Comparison of ENCODE assay signal across 8 cellular contexts in genomic region chr20:18497603-18498002, GRCh38. TPM values are rescaled to one million over a fixed set of nuclear protein-coding genes. Genes with fewer than 3 reads are reported as not detected.
DNase-seq lines count a peak whose midpoint lies in the region; ATAC-seq and TF ChIP-seq lines count a peak whose summit lies in the region.

No MANE protein-coding gene starts in this region.

- H3K27ac ChIP-seq in DND-41 (ENCODE audit: low read length) (peak overlapping the region; percentile 37), OCI-LY1 (ENCODE audit: low read depth, low read length, poor library complexity, severe bottlenecking) (no peak overlapping the region), neuronal stem cell (replicated peaks; ENCODE audit: low read length) (no peak overlapping the region)
- H3K27ac ChIP-seq in effector memory CD4-positive, alpha-beta T cell (ENCODE audit: insufficient read depth, low read length, poor library complexity, severe bottlenecking): peak overlapping the region; percentile 72

- H3K79me2 ChIP-seq in DND-41 (ENCODE audit: insufficient read depth, low read length) (peaks cover 15% of the 10 kb centered on the region), OCI-LY1 (ENCODE audit: insufficient read depth, low read length) (no peaks in the 10 kb centered on the region)

- H2BK120ac ChIP-seq in neuronal stem cell (ENCODE audit: low read depth, low read length): no peak overlapping the region

- H2AK5ac ChIP-seq in neuronal stem cell (ENCODE audit: low read depth, low read length): no peak overlapping the region

- no peaks in the 10 kb centered on the region for H4K20me1 ChIP-seq in DND-41 (ENCODE audit: insufficient read depth, low read length)
- H4K20me1 ChIP-seq in OCI-LY1 (ENCODE audit: insufficient read depth, low read length): no peaks in the 10 kb centered on the region

- no peak overlapping the region for H4K8ac ChIP-seq in neuronal stem cell (ENCODE audit: low read depth, low read length)

- peak overlapping the region; percentile 57 to 75; a peak in 3 of 4 replicates for H3K4me3 ChIP-seq in DND-41 (ENCODE audit: low read depth in 1 of 2, low read length in 2 of 2)
- H3K4me3 ChIP-seq in OCI-LY1 (ENCODE audit: low read depth, low read length, poor library complexity, severe bottlenecking): peak overlapping the region; percentile 86
- H3K4me3 ChIP-seq in effector memory CD4-positive, alpha-beta T cell (ENCODE audit: insufficient read depth, low read depth, low read length, poor library complexity, severe bottlenecking): no peak overlapping the region
- H3K4me3 ChIP-seq in neuronal stem cell (ENCODE audit: low read length in 2 of 2): peak overlapping the region in 1 of 2 donors; percentile 89

- peaks cover 20% of the 10 kb centered on the region for H3K4me1 ChIP-seq in DND-41 (ENCODE audit: insufficient read depth, low read length)
- peaks cover 15% of the 10 kb centered on the region for H3K4me1 ChIP-seq in OCI-LY1 (ENCODE audit: insufficient read depth, low read length, severe bottlenecking)
- peaks cover 6% of the 10 kb centered on the region for H3K4me1 ChIP-seq in effector memory CD4-positive, alpha-beta T cell (ENCODE audit: control insufficient read depth, insufficient read depth, low read length, poor library complexity, severe bottlenecking)
- H3K4me1 ChIP-seq in neuronal stem cell (ENCODE audit: control insufficient read depth in 2 of 2, insufficient read depth in 1 of 2, low read depth in 1 of 2, low read length in 2 of 2): peaks cover 0 to 3% of the 10 kb centered on the region in 2 donors

- ATAC-seq in DND-41 (ENCODE audit: insufficient read depth, low read depth) (no peak), HG03175 (IDR thresholded peaks at IDR 0.05; ENCODE audit: unreplicated experiment) (no peak), HG02981 (IDR thresholded peaks at IDR 0.05; ENCODE audit: unreplicated experiment) (no peak), HG03280 (IDR thresholded peaks at IDR 0.05; ENCODE audit: unreplicated experiment) (no peak), HG03571 (IDR thresholded peaks at IDR 0.05; ENCODE audit: unreplicated experiment) (no peak)

- no peak overlapping the region for H3K4ac ChIP-seq in neuronal stem cell (ENCODE audit: low read length)

- H3K36me3 ChIP-seq in DND-41 (ENCODE audit: insufficient read depth, low read length) (peaks cover 13% of the 10 kb centered on the region), OCI-LY1 (ENCODE audit: insufficient read depth, low read length) (peaks cover 9% of the 10 kb centered on the region; the same call in 1 of the 2 replicates), neuronal stem cell (replicated peaks in 1 of 2; ENCODE audit: control insufficient read depth in 2 of 2, insufficient read depth in 2 of 2, low read length in 2 of 2) (peaks cover 7 to 15% of the 10 kb centered on the region in 2 donors)
- H3K36me3 ChIP-seq in effector memory CD4-positive, alpha-beta T cell (ENCODE audit: control insufficient read depth, insufficient read depth, low read length): no peaks in the 10 kb centered on the region

- H2AFZ ChIP-seq in DND-41 (ENCODE audit: low read depth, low read length) (peak overlapping the region; percentile 95), OCI-LY1 (ENCODE audit: low read length) (peak overlapping the region; percentile 82), neuronal stem cell (ENCODE audit: low read length) (peak overlapping the region; percentile 97)

- no peak overlapping the region for H2BK5ac ChIP-seq in neuronal stem cell (ENCODE audit: low read length)

- no peak overlapping the region for H3K18ac ChIP-seq in neuronal stem cell (ENCODE audit: low read length)

- H2BK15ac ChIP-seq in neuronal stem cell (ENCODE audit: low read length): no peak overlapping the region

- H3K14ac ChIP-seq in neuronal stem cell (ENCODE audit: low read length): no peak overlapping the region

- WGBS in neuronal stem cell (ENCODE audit: extremely low coverage in 2 of 2, insufficient read length in 2 of 2, insufficient replicate concordance in 1 of 2), 2 donors: no CpG with 5 or more reads among the region's 3 CpGs

- no peak overlapping the region for H4K91ac ChIP-seq in neuronal stem cell (ENCODE audit: low read depth, low read length, poor library complexity)

- H3K9ac ChIP-seq in DND-41 (ENCODE audit: low read depth, low read length) (peak overlapping the region; percentile 64), OCI-LY1 (ENCODE audit: low read length) (peak overlapping the region; percentile 82; the same call in 1 of the 2 replicates), neuronal stem cell (ENCODE audit: low read depth, low read length, poor library complexity) (no peak overlapping the region)

- H3K27me3 ChIP-seq in DND-41 (ENCODE audit: insufficient read depth, low read length, poor library complexity) (no peaks in the 10 kb centered on the region), OCI-LY1 (ENCODE audit: insufficient read depth, low read length) (no peaks in the 10 kb centered on the region), neuronal stem cell (ENCODE audit: control insufficient read depth in 3 of 3, insufficient read depth in 3 of 3, low read depth in 1 of 3, low read length in 3 of 3) (peaks cover 0 to 2% (median 0%) of the 10 kb centered on the region in 3 experiments)
- H3K27me3 ChIP-seq in effector memory CD4-positive, alpha-beta T cell (replicated peaks; ENCODE audit: control insufficient read depth, insufficient read depth, low read length, poor library complexity, severe bottlenecking): no peaks in the 10 kb centered on the region

- H3F3A ChIP-seq in OCI-LY1 (ENCODE audit: insufficient read depth, low read length): no peaks in the 10 kb centered on the region

- H3K23ac ChIP-seq in neuronal stem cell (ENCODE audit: low read depth, low read length, poor library complexity): no peak overlapping the region

- H3K9me3 ChIP-seq in DND-41 (ENCODE audit: insufficient read depth, low read length, severe bottlenecking) (no peaks in the 10 kb centered on the region), OCI-LY1 (ENCODE audit: low read length) (no peaks in the 10 kb centered on the region), neuronal stem cell (replicated peaks in 1 of 2; ENCODE audit: control insufficient read depth in 2 of 2, insufficient read depth in 1 of 2, low read depth in 1 of 2, low read length in 2 of 2) (peaks cover 0 to 2% of the 10 kb centered on the region in 2 donors)
- H3K9me3 ChIP-seq in effector memory CD4-positive, alpha-beta T cell (ENCODE audit: control insufficient read depth, low read length): no peaks in the 10 kb centered on the region

- no peak overlapping the region for H2BK12ac ChIP-seq in neuronal stem cell (ENCODE audit: low read length)

- no peak for TF ChIP-seq CTCF in DND-41 (IDR thresholded peaks at IDR 0.05; ENCODE audit: borderline replicate concordance, extremely low read depth, low read length, poor library complexity, severe bottlenecking)
- TF ChIP-seq CTCF in OCI-LY1 (IDR thresholded peaks at IDR 0.05; ENCODE audit: low read length): no peak

- no peaks in the 10 kb centered on the region for H3K79me1 ChIP-seq in neuronal stem cell (ENCODE audit: low read depth, low read length)

- DNase-seq in DND-41 (no peak), neuronal stem cell (ENCODE audit: low spot score) (no peak)
- no peak for DNase-seq in effector memory CD4-positive, alpha-beta T cell

- H3K4me2 ChIP-seq in DND-41 (ENCODE audit: insufficient read depth, low read length) (peak overlapping the region; percentile 69), OCI-LY1 (ENCODE audit: low read length) (peak overlapping the region; percentile 77), neuronal stem cell (ENCODE audit: insufficient read depth, low read length, poor library complexity, severe bottlenecking) (no peak overlapping the region)

- H3K9me2 ChIP-seq in OCI-LY1 (ENCODE audit: low read depth, low read length): no peaks in the 10 kb centered on the region

RNA-seq across cellular contexts. Expression of gene RBBP9, which starts 0.6 kb away (rescaled TPM):
- polyA plus RNA-seq in neuronal stem cell (2013, experiment 1 of 2): 15.3 TPM
- 15.0 TPM for polyA plus RNA-seq in neuronal stem cell (2013, experiment 2 of 2)

RNA-seq across cellular contexts. Expression of gene SEC23B, which starts 10.1 kb away (rescaled TPM):
- 26.9 TPM for polyA plus RNA-seq in neuronal stem cell (2013, experiment 1 of 2)
- 29.5 TPM for polyA plus RNA-seq in neuronal stem cell (2013, experiment 2 of 2)

RNA-seq across cellular contexts. Expression of gene POLR3F, which starts 30.4 kb away (rescaled TPM):
- polyA plus RNA-seq in neuronal stem cell (2013, experiment 1 of 2): 11.3 TPM
- polyA plus RNA-seq in neuronal stem cell (2013, experiment 2 of 2): 11.5 TPM

RNA-seq across cellular contexts. Expression of gene DZANK1, which starts 30.8 kb away (rescaled TPM):
- polyA plus RNA-seq in neuronal stem cell (2013, experiment 1 of 2): 5.6 TPM
- polyA plus RNA-seq in neuronal stem cell (2013, experiment 2 of 2): 5.5 TPM

Comparison
In these comparisons a context has a peak if more than half of its experiments do, and no peak if none do; other contexts are left out.
1. H3K27ac ChIP-seq: peak in DND-41 (single experiment) and effector memory CD4-positive, alpha-beta T cell (single experiment); none in OCI-LY1 (single experiment) and neuronal stem cell (single experiment).
2. Peak in every context shown above with its lines, with median percentiles within 50 percentile points of each other: H2AFZ ChIP-seq.